1 cellular context compared by ENCODE assay signal in the genomic region with DNA sequence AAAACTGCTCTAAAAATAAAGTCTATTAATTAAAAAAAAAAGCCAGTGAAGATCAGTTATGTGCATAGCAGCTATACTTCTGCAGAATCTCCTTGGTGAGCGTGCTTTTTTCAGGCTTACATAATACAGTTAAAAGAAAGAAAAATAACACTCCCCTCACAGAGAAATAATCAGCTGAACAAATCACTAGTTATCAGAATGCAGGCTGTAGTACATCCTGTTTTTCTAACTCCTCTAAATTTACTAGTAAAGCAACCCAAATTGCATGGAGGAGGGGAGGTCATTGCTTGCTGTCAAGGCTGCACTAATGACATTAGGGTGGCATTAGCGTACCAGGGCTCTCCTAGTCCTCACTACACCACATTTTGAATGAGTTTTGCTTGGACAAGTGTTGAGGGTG.
A peak's percentile ranks its signal among the peaks of the same experiment; 100 is the strongest.
TF ChIP-seq lines count a peak whose summit lies in the region.

No MANE protein-coding gene starts in this region.

TF ChIP-seq in K562, 482 proteins besides CTCF, POLR2A, EP300 and RAD21 (continued from another document):
- TF ChIP-seq, protein P1, sequence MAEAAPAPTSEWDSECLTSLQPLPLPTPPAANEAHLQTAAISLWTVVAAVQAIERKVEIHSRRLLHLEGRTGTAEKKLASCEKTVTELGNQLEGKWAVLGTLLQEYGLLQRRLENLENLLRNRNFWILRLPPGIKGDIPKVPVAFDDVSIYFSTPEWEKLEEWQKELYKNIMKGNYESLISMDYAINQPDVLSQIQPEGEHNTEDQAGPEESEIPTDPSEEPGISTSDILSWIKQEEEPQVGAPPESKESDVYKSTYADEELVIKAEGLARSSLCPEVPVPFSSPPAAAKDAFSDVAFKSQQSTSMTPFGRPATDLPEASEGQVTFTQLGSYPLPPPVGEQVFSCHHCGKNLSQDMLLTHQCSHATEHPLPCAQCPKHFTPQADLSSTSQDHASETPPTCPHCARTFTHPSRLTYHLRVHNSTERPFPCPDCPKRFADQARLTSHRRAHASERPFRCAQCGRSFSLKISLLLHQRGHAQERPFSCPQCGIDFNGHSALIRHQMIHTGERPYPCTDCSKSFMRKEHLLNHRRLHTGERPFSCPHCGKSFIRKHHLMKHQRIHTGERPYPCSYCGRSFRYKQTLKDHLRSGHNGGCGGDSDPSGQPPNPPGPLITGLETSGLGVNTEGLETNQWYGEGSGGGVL (CRISPR knock-in tag; IDR thresholded peaks at IDR 0.05), result no peak
- no peak for TF ChIP-seq ZBTB8A (IDR thresholded peaks at IDR 0.05; ENCODE audit: partially characterized antibody)
- TF ChIP-seq TBL1XR1 (IDR thresholded peaks at IDR 0.05; ENCODE audit: low read length in 2 of 2), result peak in 1 of 2 experiments; percentile 39; a peak in 1 of 4 replicates
- TF ChIP-seq SOX6 (IDR thresholded peaks at IDR 0.05), result 0 out of 2 replicates have a peak, but pooled peaks have one; percentile 11
- TF ChIP-seq CTBP1 (IDR thresholded peaks at IDR 0.05; ENCODE audit: borderline replicate concordance), result 0 out of 2 replicates have a peak, but pooled peaks have one; percentile 11
- no peak for TF ChIP-seq CHD2 (IDR thresholded peaks at IDR 0.05; ENCODE audit: low read depth, low read length)
- peak; percentile 14; the same call in 1 of the 2 replicates for TF ChIP-seq SMARCE1 (IDR thresholded peaks at IDR 0.05)
- TF ChIP-seq ARID1B (IDR thresholded peaks at IDR 0.05), result peak; percentile 43; the same call in 1 of the 2 replicates
- no peak for TF ChIP-seq ZSCAN29 (IDR thresholded peaks at IDR 0.05)
- TF ChIP-seq, protein P2, sequence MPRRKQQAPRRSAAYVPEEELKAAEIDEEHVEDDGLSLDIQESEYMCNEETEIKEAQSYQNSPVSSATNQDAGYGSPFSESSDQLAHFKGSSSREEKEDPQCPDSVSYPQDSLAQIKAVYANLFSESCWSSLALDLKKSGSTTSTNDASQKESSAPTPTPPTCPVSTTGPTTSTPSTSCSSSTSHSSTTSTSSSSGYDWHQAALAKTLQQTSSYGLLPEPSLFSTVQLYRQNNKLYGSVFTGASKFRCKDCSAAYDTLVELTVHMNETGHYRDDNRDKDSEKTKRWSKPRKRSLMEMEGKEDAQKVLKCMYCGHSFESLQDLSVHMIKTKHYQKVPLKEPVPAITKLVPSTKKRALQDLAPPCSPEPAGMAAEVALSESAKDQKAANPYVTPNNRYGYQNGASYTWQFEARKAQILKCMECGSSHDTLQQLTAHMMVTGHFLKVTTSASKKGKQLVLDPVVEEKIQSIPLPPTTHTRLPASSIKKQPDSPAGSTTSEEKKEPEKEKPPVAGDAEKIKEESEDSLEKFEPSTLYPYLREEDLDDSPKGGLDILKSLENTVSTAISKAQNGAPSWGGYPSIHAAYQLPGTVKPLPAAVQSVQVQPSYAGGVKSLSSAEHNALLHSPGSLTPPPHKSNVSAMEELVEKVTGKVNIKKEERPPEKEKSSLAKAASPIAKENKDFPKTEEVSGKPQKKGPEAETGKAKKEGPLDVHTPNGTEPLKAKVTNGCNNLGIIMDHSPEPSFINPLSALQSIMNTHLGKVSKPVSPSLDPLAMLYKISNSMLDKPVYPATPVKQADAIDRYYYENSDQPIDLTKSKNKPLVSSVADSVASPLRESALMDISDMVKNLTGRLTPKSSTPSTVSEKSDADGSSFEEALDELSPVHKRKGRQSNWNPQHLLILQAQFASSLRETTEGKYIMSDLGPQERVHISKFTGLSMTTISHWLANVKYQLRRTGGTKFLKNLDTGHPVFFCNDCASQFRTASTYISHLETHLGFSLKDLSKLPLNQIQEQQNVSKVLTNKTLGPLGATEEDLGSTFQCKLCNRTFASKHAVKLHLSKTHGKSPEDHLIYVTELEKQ (CRISPR knock-in tag; IDR thresholded peaks at IDR 0.05), result no peak
- TF ChIP-seq PRMT5 (CRISPR knock-in tag; IDR thresholded peaks at IDR 0.05), result no peak
- no peak for TF ChIP-seq ETV6 (IDR thresholded peaks at IDR 0.05; ENCODE audit: borderline replicate concordance in 1 of 2, low read depth in 2 of 2, low read length in 1 of 2)
- no peak for TF ChIP-seq ETV6 (CRISPR knock-in tag; IDR thresholded peaks at IDR 0.05; ENCODE audit: borderline replicate concordance)
- 0 out of 6 replicates have a peak, but pooled peaks of 1 of the 3 experiments have one; percentile 37 for TF ChIP-seq ZBTB11 (CRISPR knock-in tag; IDR thresholded peaks at IDR 0.05)
- no peak for TF ChIP-seq SRF (CRISPR knock-in tag; IDR thresholded peaks at IDR 0.05)
- TF ChIP-seq POU5F1 (IDR thresholded peaks at IDR 0.05; ENCODE audit: borderline replicate concordance, low read depth, low read length, partially characterized antibody), result no peak
- TF ChIP-seq TFAM (CRISPR knock-in tag; conservative IDR thresholded peaks at IDR 0.05), result no peak
- no peak for TF ChIP-seq RBM34 (IDR thresholded peaks at IDR 0.05; ENCODE audit: borderline replicate concordance, insufficient read depth, low read length)
- no peak for TF ChIP-seq MTA3 (IDR thresholded peaks at IDR 0.05; ENCODE audit: borderline replicate concordance)
- TF ChIP-seq, protein P3, sequence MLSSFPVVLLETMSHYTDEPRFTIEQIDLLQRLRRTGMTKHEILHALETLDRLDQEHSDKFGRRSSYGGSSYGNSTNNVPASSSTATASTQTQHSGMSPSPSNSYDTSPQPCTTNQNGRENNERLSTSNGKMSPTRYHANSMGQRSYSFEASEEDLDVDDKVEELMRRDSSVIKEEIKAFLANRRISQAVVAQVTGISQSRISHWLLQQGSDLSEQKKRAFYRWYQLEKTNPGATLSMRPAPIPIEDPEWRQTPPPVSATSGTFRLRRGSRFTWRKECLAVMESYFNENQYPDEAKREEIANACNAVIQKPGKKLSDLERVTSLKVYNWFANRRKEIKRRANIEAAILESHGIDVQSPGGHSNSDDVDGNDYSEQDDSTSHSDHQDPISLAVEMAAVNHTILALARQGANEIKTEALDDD (IDR thresholded peaks at IDR 0.05), result peak; percentile 87
